Comparison of ENCODE assay signal across 8 cellular contexts in the genomic region with DNA sequence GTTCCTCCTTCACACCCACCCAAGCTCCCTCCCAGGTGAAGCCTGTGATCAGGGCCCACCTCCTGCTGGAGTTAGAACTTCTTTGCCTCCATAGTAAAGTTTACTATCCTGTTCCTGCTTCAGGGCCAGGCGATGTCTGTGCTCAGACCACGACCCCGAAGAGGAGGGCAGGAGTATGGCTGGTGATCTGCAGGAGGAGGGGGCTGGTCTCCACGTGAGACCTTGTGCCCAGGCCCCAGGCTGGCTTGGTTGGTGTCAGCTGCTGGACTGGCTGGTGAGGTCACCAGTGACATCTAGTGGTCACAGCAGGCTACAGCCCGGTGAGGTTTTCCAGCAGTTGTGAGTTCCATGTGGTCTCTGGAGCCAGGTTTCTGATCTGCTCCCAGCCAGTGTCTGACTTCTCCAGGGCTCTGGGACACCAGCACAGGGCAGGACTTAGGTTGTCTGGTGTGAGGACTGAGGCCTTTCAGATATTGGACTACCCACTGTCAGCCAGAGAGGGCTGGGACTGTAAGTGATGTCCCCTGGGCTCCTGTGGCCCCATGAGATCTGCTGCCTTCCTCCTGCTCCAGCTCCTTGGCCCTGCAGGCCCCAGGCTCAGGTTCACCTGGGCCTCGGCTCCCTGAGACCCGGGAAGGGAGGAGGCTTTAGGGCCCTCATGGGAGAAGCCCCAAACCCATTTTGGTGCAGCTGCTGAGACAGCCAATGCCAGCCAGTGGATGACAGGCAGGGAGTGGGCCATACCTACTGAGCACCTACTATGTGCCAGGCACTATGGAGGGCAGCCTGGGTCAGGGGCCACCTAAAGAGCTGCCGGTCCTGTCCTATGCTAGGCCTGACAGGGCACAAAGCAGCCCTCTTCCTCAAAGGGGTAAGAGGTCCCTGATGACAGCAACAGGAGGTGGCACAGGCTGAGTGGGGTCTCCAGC. TPM values are rescaled to one million over a fixed set of nuclear protein-coding genes. Genes with fewer than 3 reads are reported as not detected.
DNase-seq lines count a peak whose midpoint lies in the region; ATAC-seq and TF ChIP-seq lines count a peak whose summit lies in the region.

No MANE protein-coding gene starts in this region.

- H3K4me1 ChIP-seq in gastroesophageal sphincter (no peaks in the 10 kb centered on the region), ovary (ENCODE audit: insufficient read depth) (no peaks in the 10 kb centered on the region), aorta (ENCODE audit: control insufficient read depth in 1 of 2, insufficient read depth in 2 of 2, low read length in 2 of 2) (no peaks in the 10 kb centered on the region)

- H3K36me3 ChIP-seq in gastroesophageal sphincter: no peaks in the 10 kb centered on the region
- no peaks in the 10 kb centered on the region for H3K36me3 ChIP-seq in ovary
- no peaks in the 10 kb centered on the region for H3K36me3 ChIP-seq in aorta (ENCODE audit: control insufficient read depth in 1 of 2, insufficient read depth in 2 of 2, low read length in 1 of 2)

- H3K27ac ChIP-seq in gastroesophageal sphincter (no peak overlapping the region), ovary (no peak overlapping the region), aorta (ENCODE audit: low read depth in 1 of 2, low read length in 2 of 2) (no peak overlapping the region)

- TF ChIP-seq EP300 in gastroesophageal sphincter (IDR thresholded peaks at IDR 0.05): no peak
- TF ChIP-seq EP300 in ovary (IDR thresholded peaks at IDR 0.05): no peak

- peak in 3 of 4 experiments; percentile 84 to 91 (median 85) for TF ChIP-seq CTCF in gastroesophageal sphincter (IDR thresholded peaks at IDR 0.05)
- peak; percentile 84 to 93 (median 85) for TF ChIP-seq CTCF in ovary (IDR thresholded peaks at IDR 0.05)

- ATAC-seq in gastroesophageal sphincter: peak; percentile 77
- ATAC-seq in aorta (ENCODE audit: low FRiP score): peak; percentile 76

- DNase-seq in SIG-M5 treated with dmso at 0.1 percent for 504 hours (lab: John Stamatoyannopoulos, UW; ENCODE audit: unreplicated experiment) (peak; percentile 70), SIG-M5 (lab: John Stamatoyannopoulos, UW) (no peak), KG1 (lab: John Stamatoyannopoulos, UW) (peak; percentile 15), RPMI8226 (peak; percentile 55), ovary (peak; percentile 63 to 80 (median 76)), aorta (peak; percentile 74 to 85)
- DNase-seq in activated effector memory CD4-positive, alpha-beta T cell treated with anti-CD3 and anti-CD28 coated beads, Interleukin-2, amount 50 U/mL, for 16 hours: peak; percentile 84

- H3K4me3 ChIP-seq in gastroesophageal sphincter (no peak overlapping the region), ovary (no peak overlapping the region), aorta (ENCODE audit: low read length in 2 of 2) (no peak overlapping the region)

- WGBS in gastroesophageal sphincter (ENCODE audit: low coverage in 1 of 2), 2 donors: 0% methylated on average over 3 to 4 of the region's 8 CpGs
- WGBS in ovary, 3 donors: 16 to 21% (median 16%) methylated on average over 8 of the region's 8 CpGs
- WGBS in aorta, 2 donors: 18 to 21% methylated on average over 8 of the region's 8 CpGs

- intact Hi-C loops in ovary (cut with DNase I) (loop anchor here (5.0 to 10.0 kb wide), 4 partner anchors 51 to 331 kb away; no protein-coding TSS in a partner anchor), aorta (cut with DNase I) (loop anchor here in 1 of 2 donors (2.0 kb wide), 1 partner anchor 51 kb away; no protein-coding TSS in a partner anchor)

- TF ChIP-seq POLR2A in gastroesophageal sphincter (IDR thresholded peaks at IDR 0.05) (no peak), ovary (IDR thresholded peaks at IDR 0.05) (no peak)

- H3K27me3 ChIP-seq in gastroesophageal sphincter: no peaks in the 10 kb centered on the region
- H3K27me3 ChIP-seq in ovary: no peaks in the 10 kb centered on the region
- H3K27me3 ChIP-seq in aorta (ENCODE audit: control insufficient read depth in 1 of 2, insufficient read depth in 2 of 2, low read length in 1 of 2): no peaks in the 10 kb centered on the region

- no peaks in the 10 kb centered on the region for H3K9me3 ChIP-seq in gastroesophageal sphincter
- H3K9me3 ChIP-seq in ovary: no peaks in the 10 kb centered on the region
- H3K9me3 ChIP-seq in aorta (ENCODE audit: control insufficient read depth, low read length): no peaks in the 10 kb centered on the region

RNA-seq across cellular contexts. Expression of a gene that starts 6.0 kb away (rescaled TPM):
- total RNA-seq in gastroesophageal sphincter: under 1 TPM in 2 of 4 donors, not detected in 2; 0.27 to 0.67 TPM
- not detected for total RNA-seq in ovary
- polyA plus RNA-seq in ovary: under 1 TPM in 1 of 2 donors, not detected in 1; 0.31 TPM
- not detected for total RNA-seq in aorta
- polyA plus RNA-seq in aorta: not detected

RNA-seq across cellular contexts. Expression of a gene that starts 35.8 kb away (rescaled TPM):
- total RNA-seq in gastroesophageal sphincter: not detected
- under 1 TPM in 4 of 7 donors, not detected in 3; 0.12 to 0.43 (median 0.29) TPM for total RNA-seq in ovary
- under 1 TPM in 1 of 2 donors, not detected in 1; 0.36 TPM for polyA plus RNA-seq in ovary
- total RNA-seq in aorta: not detected
- not detected for polyA plus RNA-seq in aorta

RNA-seq across cellular contexts. Expression of a gene that starts 44.0 kb away (rescaled TPM):
- total RNA-seq in gastroesophageal sphincter (1 to 10 TPM in 2 of 4 donors, under 1 TPM in 2; under 0.01 to 1.7 (median 0.91) TPM), ovary (under 1 TPM in 4 of 7 donors, not detected in 3; 0.05 to 0.15 (median 0.05) TPM), aorta (under 1 TPM; 0.21 to 0.49 TPM)
- polyA plus RNA-seq in ovary (under 1 TPM; 0.03 to 0.06 TPM), aorta (under 1 TPM in 1 of 2 donors, not detected in 1; 0.18 TPM)
